8 cellular contexts compared by ENCODE assay signal in genomic region chr2:218569661-218570500, GRCh38. TPM values are rescaled to one million over a fixed set of nuclear protein-coding genes. Genes with fewer than 3 reads are reported as not detected.
DNase-seq lines count a peak whose midpoint lies in the region; ATAC-seq and TF ChIP-seq lines count a peak whose summit lies in the region.

No MANE protein-coding gene starts in this region.

- peak; percentile 28 for DNase-seq in HS-5 (ENCODE audit: low read depth)
- peak; percentile 32 for DNase-seq in prostate gland (ENCODE audit: low spot score)

- H3K4me3 ChIP-seq in WI38 (ENCODE audit: low read depth, low read length) (peak overlapping the region; percentile 83), gastroesophageal sphincter (peak overlapping the region; percentile 66 to 71), prostate gland (peak overlapping the region; percentile 72 to 80)

- H3K27ac ChIP-seq in C4-2B (peak overlapping the region; percentile 88), gastroesophageal sphincter (peak overlapping the region; percentile 74 to 98 (median 94)), prostate gland (peak overlapping the region; percentile 92 to 93)

- no peaks in the 10 kb centered on the region for H3K9me3 ChIP-seq in gastroesophageal sphincter
- H3K9me3 ChIP-seq in prostate gland = no peaks in the 10 kb centered on the region

- H3K36me3 ChIP-seq in gastroesophageal sphincter (peaks cover 0 to 29% of the 10 kb centered on the region in 2 donors), prostate gland (no peaks in the 10 kb centered on the region)

- H3K4me1 ChIP-seq in gastroesophageal sphincter (peaks cover 4 to 62% (median 19%) of the 10 kb centered on the region in 3 donors), prostate gland (replicated peaks) (no peaks in the 10 kb centered on the region)

- no peak for TF ChIP-seq EP300 in gastroesophageal sphincter (IDR thresholded peaks at IDR 0.05)

- TF ChIP-seq CTCF in C4-2B (conservative IDR thresholded peaks at IDR 0.05) (no peak), WI38 (IDR thresholded peaks at IDR 0.05; ENCODE audit: low read depth, low read length) (no peak), gastroesophageal sphincter (IDR thresholded peaks at IDR 0.05) (no peak), prostate gland (IDR thresholded peaks at IDR 0.05) (no peak)

- intact Hi-C loops in prostate gland (cut with DNase I) = loop anchor here (5.0 to 10.0 kb wide), 3 partner anchors 37 to 285 kb away; partner anchors contain the start of gene PLCD4

- no peaks in the 10 kb centered on the region for H3K27me3 ChIP-seq in gastroesophageal sphincter
- H3K27me3 ChIP-seq in prostate gland (replicated peaks; ENCODE audit: insufficient read depth) = no peaks in the 10 kb centered on the region

- ATAC-seq in gastroesophageal sphincter = no peak
- ATAC-seq in GM18498 (IDR thresholded peaks at IDR 0.05; ENCODE audit: unreplicated experiment) = no peak
- no peak for ATAC-seq in GM21737 (IDR thresholded peaks at IDR 0.05; ENCODE audit: unreplicated experiment)
- ATAC-seq in HG02852 (IDR thresholded peaks at IDR 0.05; ENCODE audit: unreplicated experiment) = no peak

- no peak for TF ChIP-seq POLR2A in gastroesophageal sphincter (IDR thresholded peaks at IDR 0.05)
- peak; percentile 18 for TF ChIP-seq POLR2A in prostate gland (IDR thresholded peaks at IDR 0.05)

- 1 to 2% methylated on average over 6 to 10 of the region's 10 CpGs for WGBS in gastroesophageal sphincter (ENCODE audit: low coverage in 1 of 2), 2 donors
- WGBS in prostate gland = 5% methylated on average over 10 of the region's 10 CpGs

RNA-seq across cellular contexts. Expression of gene CNOT9, which starts 1.2 kb away (rescaled TPM):
- total RNA-seq in gastroesophageal sphincter (10 to 100 TPM; 27.5 to 35.3 (median 32.3) TPM), prostate gland (10 to 100 TPM; 31.7 to 77.6 TPM)

RNA-seq across cellular contexts. Expression of gene USP37, which starts 1.7 kb away (rescaled TPM):
- 10 to 100 TPM in 1 of 4 donors, 1 to 10 TPM in 3; 8.3 to 17.4 (median 9.0) TPM for total RNA-seq in gastroesophageal sphincter
- 10 to 100 TPM; 12.3 to 31.9 TPM for total RNA-seq in prostate gland

RNA-seq across cellular contexts. Expression of gene PLCD4, which starts 37.8 kb away (rescaled TPM):
- total RNA-seq in gastroesophageal sphincter = 10 to 100 TPM in 2 of 4 donors, 1 to 10 TPM in 2; 1.6 to 18.8 (median 9.3) TPM
- total RNA-seq in prostate gland = 1 to 10 TPM; 1.1 to 2.7 TPM
